18 cellular contexts compared by ENCODE assay signal in genomic region chr10:132410056-132410778, GRCh38. TPM values are rescaled to one million over a fixed set of nuclear protein-coding genes. Genes with fewer than 3 reads are reported as not detected.
DNase-seq lines count a peak whose midpoint lies in the region; ATAC-seq, FAIRE-seq and TF ChIP-seq lines count a peak whose summit lies in the region.
"Had no signal": no experiment of that assay in that cellular context is flagged by ENCODE, and none has a peak within 500 bp of the region (broad histone marks: within the 10 kb centered on the region; RNA-seq: fewer than 3 reads in every experiment).

No MANE protein-coding gene starts in this region.

- H3K9me3 Mint-ChIP-seq in H9 (no peaks in the 10 kb centered on the region), astrocyte (ENCODE audit: unreplicated experiment) (no peaks in the 10 kb centered on the region)
- H3K9me3 Mint-ChIP-seq in stimulated activated naive B cell treated with anti-CD40 and anti-IgM and Interleukin-4, amounts not matched to agents 10 μg/mL and 1 μg/mL and 100 μg/mL, for 72 hours, result no peaks in the 10 kb centered on the region

- ATAC-seq in stimulated activated naive B cell treated with anti-CD40 and anti-IgM and Interleukin-4, amounts not matched to agents 10 μg/mL and 1 μg/mL and 100 μg/mL, for 72 hours (replicated peaks), result no peak

- H4K91ac ChIP-seq in H9 (ENCODE audit: insufficient read length, low read depth, low read length), result no peak overlapping the region

- H2BK15ac ChIP-seq in H9 (ENCODE audit: low read depth, low read length) (no peak overlapping the region), mesendoderm (replicated peaks; ENCODE audit: low read depth) (no peak overlapping the region)

- no peak overlapping the region for H3K9ac ChIP-seq in H9 (ENCODE audit: extremely low read depth, insufficient read length, low read length)
- H3K9ac ChIP-seq in astrocyte (ENCODE audit: low read length), result no peak overlapping the region
- no peak overlapping the region for H3K9ac ChIP-seq in mesendoderm (ENCODE audit: low read length)
- H3K9ac ChIP-seq: parathyroid adenoma had no signal

- DNase-seq in H9 (no peak), astrocyte (ENCODE audit: low read depth) (no peak), mesendoderm (no peak), globus pallidus (ENCODE audit: low spot score) (no peak), MG63 (no peak), cerebellar nuclear complex (lab: John Stamatoyannopoulos, UW) (no peak)
- no peak for DNase-seq in stimulated activated naive B cell treated with anti-CD40 and anti-IgM and Interleukin-4, amounts not matched to agents 10 μg/mL and 1 μg/mL and 100 μg/mL, for 72 hours
- no peak for DNase-seq in stimulated activated CD4-positive, alpha-beta T cell treated with anti-CD3 and anti-CD28 coated beads, Interleukin-4, amount 100 ng/mL, for 1 hour
- DNase-seq: activated CD4-positive, CD25-positive, alpha-beta regulatory T cell; activated gamma-delta T cell treated with Interleukin-2 at 50 U/mL for 16 hours; brain microvascular endothelial cell; effector CD8-positive, alpha-beta T cell; NCI-H146; NCI-H526 treated with DMSO at 0.1 percent for 48 hours; stimulated activated CD4-positive, alpha-beta T cell treated with anti-CD3 and anti-CD28 coated beads, Interleukin-15, amount 100 ng/mL, for 24 hours; tibial artery had no signal

- H3K27ac ChIP-seq in H9 (ENCODE audit: insufficient read length, low read depth, low read length) (no peak overlapping the region), astrocyte (ENCODE audit: low read depth, low read length) (no peak overlapping the region), mesendoderm (ENCODE audit: low read depth, low read length) (no peak overlapping the region)
- H3K27ac ChIP-seq: brain microvascular endothelial cell, tibial artery had no signal

- peaks cover 46 to 58% of the 10 kb centered on the region in 2 experiments for H3K4me1 Mint-ChIP-seq in H9
- peaks cover 16% of the 10 kb centered on the region for H3K4me1 Mint-ChIP-seq in astrocyte (ENCODE audit: low read depth, unreplicated experiment)
- H3K4me1 Mint-ChIP-seq in stimulated activated naive B cell treated with anti-CD40 and anti-IgM and Interleukin-4, amounts not matched to agents 10 μg/mL and 1 μg/mL and 100 μg/mL, for 72 hours, result peaks cover 31 to 80% of the 10 kb centered on the region in 2 donors

- H3K23ac ChIP-seq in H9 (ENCODE audit: insufficient read length, low read depth, low read length), result no peak overlapping the region
- no peak overlapping the region for H3K23ac ChIP-seq in mesendoderm (ENCODE audit: low read length)

- no peak overlapping the region for H2BK20ac ChIP-seq in H9 (ENCODE audit: low read depth, low read length, poor library complexity, severe bottlenecking)

- H3K4me3 ChIP-seq in astrocyte (ENCODE audit: insufficient read depth, low read depth, low read length) (no peak overlapping the region), mesendoderm (ENCODE audit: low read length) (no peak overlapping the region), MG63 (no peak overlapping the region)
- H3K4me3 ChIP-seq: lung, tibial artery had no signal

- no peaks in the 10 kb centered on the region for H3K9me3 ChIP-seq in H9 (ENCODE audit: control insufficient read depth, low read depth, low read length)
- no peaks in the 10 kb centered on the region for H3K9me3 ChIP-seq in astrocyte (ENCODE audit: insufficient read depth, low read depth, low read length)
- H3K9me3 ChIP-seq in MG63, result no peaks in the 10 kb centered on the region
- H3K9me3 ChIP-seq: tibial artery had no signal

- no peak overlapping the region for H3K4me3 Mint-ChIP-seq in H9
- no peak overlapping the region for H3K4me3 Mint-ChIP-seq in astrocyte (ENCODE audit: unreplicated experiment)
- peak overlapping the region in 1 of 2 donors; percentile 6 for H3K4me3 Mint-ChIP-seq in stimulated activated naive B cell treated with anti-CD40 and anti-IgM and Interleukin-4, amounts not matched to agents 10 μg/mL and 1 μg/mL and 100 μg/mL, for 72 hours

- H3K27ac Mint-ChIP-seq in H9 (peak overlapping the region; percentile 72 to 89 (median 86); a peak in 6 of 7 replicates), astrocyte (ENCODE audit: unreplicated experiment) (peak overlapping the region; percentile 18)
- peak overlapping the region; percentile 71 for H3K27ac Mint-ChIP-seq in stimulated activated naive B cell treated with anti-CD40 and anti-IgM and Interleukin-4, amounts not matched to agents 10 μg/mL and 1 μg/mL and 100 μg/mL, for 72 hours

- H2BK5ac ChIP-seq in H9 (ENCODE audit: insufficient read length, low read length) (no peak overlapping the region), mesendoderm (ENCODE audit: low read length) (no peak overlapping the region)

- H4K5ac ChIP-seq in H9 (ENCODE audit: insufficient read length, low read depth, low read length) (no peak overlapping the region), mesendoderm (ENCODE audit: low read length) (no peak overlapping the region)

- no peak overlapping the region for H4K8ac ChIP-seq in H9 (replicated peaks; ENCODE audit: insufficient read length, low read depth, low read length)
- no peak overlapping the region for H4K8ac ChIP-seq in mesendoderm (ENCODE audit: low read depth, low read length)

- H3K56ac ChIP-seq in H9 (ENCODE audit: insufficient read length, low read depth, low read length), result no peak overlapping the region
- H3K56ac ChIP-seq in mesendoderm (ENCODE audit: low read length), result peak overlapping the region; percentile 27

- H3K27me3 Mint-ChIP-seq in H9 (ENCODE audit: low read depth) (no peaks in the 10 kb centered on the region), astrocyte (ENCODE audit: low read depth, unreplicated experiment) (no peaks in the 10 kb centered on the region)
- H3K27me3 Mint-ChIP-seq in stimulated activated naive B cell treated with anti-CD40 and anti-IgM and Interleukin-4, amounts not matched to agents 10 μg/mL and 1 μg/mL and 100 μg/mL, for 72 hours, result no peaks in the 10 kb centered on the region

- peaks cover 3 to 17% (median 8%) of the 10 kb centered on the region in 3 experiments for H3K36me3 Mint-ChIP-seq in H9 (ENCODE audit: insufficient read depth in 1 of 3, low read depth in 3 of 3)
- H3K36me3 Mint-ChIP-seq in astrocyte (ENCODE audit: low read depth, unreplicated experiment), result peaks cover 5% of the 10 kb centered on the region
- peaks cover 22 to 30% of the 10 kb centered on the region in 2 donors for H3K36me3 Mint-ChIP-seq in stimulated activated naive B cell treated with anti-CD40 and anti-IgM and Interleukin-4, amounts not matched to agents 10 μg/mL and 1 μg/mL and 100 μg/mL, for 72 hours

- TF ChIP-seq CTCF in H9 (conservative IDR thresholded peaks at IDR 0.05) (no peak), astrocyte (IDR thresholded peaks at IDR 0.05; ENCODE audit: insufficient read depth, low read depth, low read length) (no peak)

- H2AFZ ChIP-seq in H9 (ENCODE audit: low read length), result no peak overlapping the region
- H2AFZ ChIP-seq in astrocyte (ENCODE audit: low read depth, low read length), result no peak overlapping the region
- H2AFZ ChIP-seq: parathyroid adenoma had no signal

- H3K79me2 ChIP-seq in H9 (ENCODE audit: insufficient read depth, low read length) (no peaks in the 10 kb centered on the region; the same call in 1 of the 2 replicates), astrocyte (ENCODE audit: insufficient read depth, low read length) (no peaks in the 10 kb centered on the region), mesendoderm (ENCODE audit: control insufficient read depth, insufficient read depth, low read length) (peaks cover 7% of the 10 kb centered on the region)

- no peak overlapping the region for H3T11ph ChIP-seq in H9 (ENCODE audit: low read length)

- H3K14ac ChIP-seq in H9 (ENCODE audit: insufficient read depth, low read length), result no peak overlapping the region

- no peak for FAIRE-seq in astrocyte (lab: Jason Lieb, UNC)

- no peak overlapping the region for H3K4ac ChIP-seq in H9 (ENCODE audit: low read depth, low read length)
- no peak overlapping the region for H3K4ac ChIP-seq in mesendoderm (ENCODE audit: low read depth, low read length)

- H3K36me3 ChIP-seq in astrocyte (ENCODE audit: insufficient read depth, low read length) (no peaks in the 10 kb centered on the region), mesendoderm (ENCODE audit: control insufficient read depth, insufficient read depth, low read length) (no peaks in the 10 kb centered on the region), MG63 (peaks cover 18% of the 10 kb centered on the region)

- H3K18ac ChIP-seq in H9 (ENCODE audit: insufficient read length, low read depth, low read length) (no peak overlapping the region), mesendoderm (ENCODE audit: low read length) (no peak overlapping the region)

- no peaks in the 10 kb centered on the region for H3K27me3 ChIP-seq in H9 (ENCODE audit: insufficient read depth, low read length)
- no peaks in the 10 kb centered on the region for H3K27me3 ChIP-seq in astrocyte (ENCODE audit: insufficient read depth, low read length)
- no peaks in the 10 kb centered on the region for H3K27me3 ChIP-seq in mesendoderm (ENCODE audit: insufficient read depth, low read length, poor library complexity)
- H3K27me3 ChIP-seq in MG63, result no peaks in the 10 kb centered on the region
- H3K27me3 ChIP-seq: brain microvascular endothelial cell, tibial artery had no signal

- H2BK12ac ChIP-seq in H9 (ENCODE audit: insufficient read length, low read depth, low read length), result no peak overlapping the region

- no peak overlapping the region for H2AK5ac ChIP-seq in H9 (ENCODE audit: insufficient read length, low read length)
- H2AK5ac ChIP-seq in mesendoderm (ENCODE audit: low read length), result no peak overlapping the region

- no CpG with 5 or more reads among the region's 28 CpGs for WGBS in H9 (ENCODE audit: extremely low coverage, insufficient read length, low lambda C conversion rate)
- WGBS in mesendoderm (ENCODE audit: extremely low coverage, insufficient coverage, low lambda C conversion rate), result no CpG with 5 or more reads among the region's 28 CpGs

- H4K20me1 ChIP-seq in H9 (ENCODE audit: control insufficient read depth, insufficient read depth, insufficient read length) (no peaks in the 10 kb centered on the region), astrocyte (ENCODE audit: insufficient read depth, low read length) (peaks cover 7% of the 10 kb centered on the region)

- H3K4me1 ChIP-seq in H9 (ENCODE audit: insufficient read depth, low read length) (peaks cover 8% of the 10 kb centered on the region; the same call in 1 of the 2 replicates), astrocyte (ENCODE audit: insufficient read depth, low read length) (peaks cover 9% of the 10 kb centered on the region), mesendoderm (ENCODE audit: control insufficient read depth, low read depth, low read length) (peaks cover 11% of the 10 kb centered on the region)

- H3K4me2 ChIP-seq in H9 (ENCODE audit: insufficient read depth, insufficient read length, low read length) (no peak overlapping the region), astrocyte (ENCODE audit: low read length) (no peak overlapping the region), mesendoderm (ENCODE audit: low read length) (no peak overlapping the region)

- no peak overlapping the region for H2BK120ac ChIP-seq in H9 (ENCODE audit: low read depth, low read length, poor library complexity, severe bottlenecking)
- no peak overlapping the region for H2BK120ac ChIP-seq in mesendoderm (ENCODE audit: low read depth, low read length)

- H3K23me2 ChIP-seq in H9 (ENCODE audit: insufficient read length, low read depth, low read length, poor library complexity, severe bottlenecking), result no peaks in the 10 kb centered on the region

- H3K79me1 ChIP-seq in H9 (ENCODE audit: insufficient read depth, low read depth, low read length, poor library complexity, severe bottlenecking), result no peaks in the 10 kb centered on the region
- peaks cover 5% of the 10 kb centered on the region for H3K79me1 ChIP-seq in mesendoderm (ENCODE audit: low read length)

RNA-seq across cellular contexts. Expression of gene PWWP2B, which starts 13.2 kb away (rescaled TPM):
- total RNA-seq in H9 (2021) (9.5 and 10.0 TPM in 2 replicates), astrocyte (12.0 and 14.1 TPM in 2 replicates)
- polyA plus RNA-seq in mesendoderm (2013, experiment 1 of 2), result 4.0 TPM
- 3.9 TPM for polyA plus RNA-seq in mesendoderm (2013, experiment 2 of 2)
- total RNA-seq in MG63 (2014; rRNA removed; shearing (Covaris generic); ENCODE audit: low replicate concordance), result 20.1 and 25.2 TPM in 2 replicates

Comparison
In these comparisons a context has a peak if more than half of its experiments do, and no peak if none do; other contexts are left out.
1. H3K27ac Mint-ChIP-seq: peak in every context shown above with its lines; median percentile 86 in H9; 71 in stimulated activated naive B cell treated with anti-CD40 and anti-IgM and Interleukin-4, amounts not matched to agents 10 μg/mL and 1 μg/mL and 100 μg/mL, for 72 hours; 18 in astrocyte.